In genomic region chr1:38559180-38559874, GRCh38 we compare ENCODE assay signal across 9 cellular contexts.
A peak's percentile ranks its signal among the peaks of the same experiment; 100 is the strongest.
DNase-seq lines count a peak whose midpoint lies in the region; ATAC-seq and TF ChIP-seq lines count a peak whose summit lies in the region.
"Had no signal": no experiment of that assay in that cellular context is flagged by ENCODE, and none has a peak within 500 bp of the region (broad histone marks: within the 10 kb centered on the region; RNA-seq: fewer than 3 reads in every experiment).

No MANE protein-coding gene starts in this region.

- TF ChIP-seq POLR2A in Peyer's patch (IDR thresholded peaks at IDR 0.05) = no peak
- no peak for TF ChIP-seq POLR2A in suprapubic skin (IDR thresholded peaks at IDR 0.05)

- no peaks in the 10 kb centered on the region for H4K20me1 ChIP-seq in BLaER1 treated with 17β-estradiol and CSF1 and Interleukin-3, amounts not matched to agents 10 nM and 100 nM

- peak overlapping the region in 7 of 11 experiments; percentile 2 to 43 (median 29); a peak in 6 of 22 replicates for H3K27ac ChIP-seq in BLaER1 treated with 17β-estradiol and CSF1 and Interleukin-3, amounts not matched to agents 10 nM and 100 nM
- H3K27ac ChIP-seq in Peyer's patch (peak overlapping the region in 2 of 4 donors; percentile 59 to 78), suprapubic skin (peak overlapping the region; percentile 16)
- peak overlapping the region; percentile 34 for H3K27ac ChIP-seq in naive thymus-derived CD4-positive, alpha-beta T cell (ENCODE audit: low read depth, low read length)
- H3K27ac ChIP-seq: C4-2B had no signal

- DNase-seq in Peyer's patch = peak in 2 of 3 donors; percentile 91 to 94
- DNase-seq in activated naive CD4-positive, alpha-beta T cell treated with anti-CD3 and anti-CD28 coated beads, Interleukin-2, amount 10 ng/mL, durations not matched to agents 7 days and 5 days = peak; percentile 94
- peak; percentile 60 to 97 (median 95) for DNase-seq in naive thymus-derived CD4-positive, alpha-beta T cell
- DNase-seq in suprapubic skin (ENCODE audit: low spot score in 2 of 2) = no peak
- no peak for DNase-seq in cerebellar nuclear complex (lab: John Stamatoyannopoulos, UW)
- no peak for DNase-seq in cerebellum (ENCODE audit: low spot score)

- no peaks in the 10 kb centered on the region for H3K36me3 ChIP-seq in BLaER1 treated with 17β-estradiol and CSF1 and Interleukin-3, amounts not matched to agents 10 nM and 100 nM
- H3K36me3 ChIP-seq in Peyer's patch = no peaks in the 10 kb centered on the region
- H3K36me3 ChIP-seq in naive thymus-derived CD4-positive, alpha-beta T cell (ENCODE audit: control insufficient read depth in 2 of 3, insufficient read depth in 3 of 3, low read length in 3 of 3) = no peaks in the 10 kb centered on the region
- no peaks in the 10 kb centered on the region for H3K36me3 ChIP-seq in suprapubic skin

- peak overlapping the region; percentile 91 for H3K27ac Mint-ChIP-seq in activated naive CD4-positive, alpha-beta T cell treated with anti-CD3 and anti-CD28 coated beads, Interleukin-2, amount 10 ng/mL, durations not matched to agents 7 days and 5 days
- peak overlapping the region; percentile 53 to 96 (median 93) for H3K27ac Mint-ChIP-seq in naive thymus-derived CD4-positive, alpha-beta T cell

- H3K27me3 ChIP-seq in BLaER1 treated with 17β-estradiol and CSF1 and Interleukin-3, amounts not matched to agents 10 nM and 100 nM = no peaks in the 10 kb centered on the region
- H3K27me3 ChIP-seq in Peyer's patch (no peaks in the 10 kb centered on the region), suprapubic skin (peaks cover 18% of the 10 kb centered on the region)
- peaks cover 0 to 8% of the 10 kb centered on the region in 2 donors for H3K27me3 ChIP-seq in naive thymus-derived CD4-positive, alpha-beta T cell (ENCODE audit: control insufficient read depth in 2 of 2, insufficient read depth in 2 of 2, low read length in 2 of 2)

- peak overlapping the region; percentile 50 for H3K4me3 Mint-ChIP-seq in activated naive CD4-positive, alpha-beta T cell treated with anti-CD3 and anti-CD28 coated beads, Interleukin-2, amount 10 ng/mL, durations not matched to agents 7 days and 5 days
- H3K4me3 Mint-ChIP-seq in naive thymus-derived CD4-positive, alpha-beta T cell = peak overlapping the region; percentile 74 to 87 (median 78)

- POLR2A ChIA-PET in naive thymus-derived CD4-positive, alpha-beta T cell (lab: Charles Lee) = interaction anchor here (1.0 to 1.4 kb wide), 2 partner anchors 13 to 28 kb away, joined by 3 to 4 read pairs; no protein-coding TSS in a partner anchor

- TF ChIP-seq CTCF in Peyer's patch (IDR thresholded peaks at IDR 0.05) (no peak), suprapubic skin (IDR thresholded peaks at IDR 0.05) (no peak)

- H3K9me3 Mint-ChIP-seq in activated naive CD4-positive, alpha-beta T cell treated with anti-CD3 and anti-CD28 coated beads, Interleukin-2, amount 10 ng/mL, durations not matched to agents 7 days and 5 days = no peaks in the 10 kb centered on the region
- H3K9me3 Mint-ChIP-seq in naive thymus-derived CD4-positive, alpha-beta T cell = peaks cover 0 to 3% (median 0%) of the 10 kb centered on the region in 11 donors

- no peak for TF ChIP-seq EP300 in suprapubic skin (IDR thresholded peaks at IDR 0.05)

- H3K4me3 ChIP-seq in BLaER1 treated with 17β-estradiol and CSF1 and Interleukin-3, amounts not matched to agents 10 nM and 100 nM = peak overlapping the region in 8 of 10 experiments; percentile 19 to 58 (median 40); a peak in 7 of 20 replicates
- H3K4me3 ChIP-seq in Peyer's patch (peak overlapping the region in 3 of 4 donors; percentile 11 to 27 (median 23)), suprapubic skin (peak overlapping the region; percentile 34)
- peak overlapping the region; percentile 36 for H3K4me3 ChIP-seq in naive thymus-derived CD4-positive, alpha-beta T cell (ENCODE audit: low read length)

- H3K4me1 Mint-ChIP-seq in activated naive CD4-positive, alpha-beta T cell treated with anti-CD3 and anti-CD28 coated beads, Interleukin-2, amount 10 ng/mL, durations not matched to agents 7 days and 5 days = peaks cover 84% of the 10 kb centered on the region
- peaks cover 38 to 76% (median 64%) of the 10 kb centered on the region in 7 donors for H3K4me1 Mint-ChIP-seq in naive thymus-derived CD4-positive, alpha-beta T cell

- intact Hi-C loops in naive thymus-derived CD4-positive, alpha-beta T cell (cut with micrococcal nuclease) = loop anchor here (1.0 kb wide), 2 partner anchors 28 to 32 kb away; no protein-coding TSS in a partner anchor

- 10% methylated on average over 18 of the region's 39 CpGs for WGBS in suprapubic skin

- peak; percentile 68 for ATAC-seq in GM21717 (IDR thresholded peaks at IDR 0.05; ENCODE audit: unreplicated experiment)
- peak; percentile 95 for ATAC-seq in naive thymus-derived CD4-positive, alpha-beta T cell

- peaks cover 8% of the 10 kb centered on the region for H3K36me3 Mint-ChIP-seq in activated naive CD4-positive, alpha-beta T cell treated with anti-CD3 and anti-CD28 coated beads, Interleukin-2, amount 10 ng/mL, durations not matched to agents 7 days and 5 days
- peaks cover 0 to 2% (median 0%) of the 10 kb centered on the region in 5 donors for H3K36me3 Mint-ChIP-seq in naive thymus-derived CD4-positive, alpha-beta T cell

- H3K27me3 Mint-ChIP-seq in activated naive CD4-positive, alpha-beta T cell treated with anti-CD3 and anti-CD28 coated beads, Interleukin-2, amount 10 ng/mL, durations not matched to agents 7 days and 5 days = peaks cover 82% of the 10 kb centered on the region
- peaks cover 15 to 51% (median 23%) of the 10 kb centered on the region in 5 donors for H3K27me3 Mint-ChIP-seq in naive thymus-derived CD4-positive, alpha-beta T cell

- H3K9ac ChIP-seq in BLaER1 treated with 17β-estradiol and CSF1 and Interleukin-3, amounts not matched to agents 10 nM and 100 nM = peak overlapping the region in 6 of 11 experiments; percentile 5 to 53 (median 22); a peak in 7 of 22 replicates

- H3K4me2 ChIP-seq in BLaER1 treated with 17β-estradiol and CSF1 and Interleukin-3, amounts not matched to agents 10 nM and 100 nM = peak overlapping the region; percentile 81 to 98 (median 93)

- peaks cover 21 to 57% (median 50%) of the 10 kb centered on the region in 10 experiments for H3K4me1 ChIP-seq in BLaER1 treated with 17β-estradiol and CSF1 and Interleukin-3, amounts not matched to agents 10 nM and 100 nM
- H3K4me1 ChIP-seq in Peyer's patch (peaks cover 0 to 13% (median 6%) of the 10 kb centered on the region in 4 donors), suprapubic skin (peaks cover 40% of the 10 kb centered on the region)
- peaks cover 27 to 43% of the 10 kb centered on the region in 2 donors for H3K4me1 ChIP-seq in naive thymus-derived CD4-positive, alpha-beta T cell (ENCODE audit: control insufficient read depth in 2 of 2, insufficient read depth in 2 of 2, low read length in 2 of 2)

- H3K9me3 ChIP-seq in BLaER1 treated with 17β-estradiol and CSF1 and Interleukin-3, amounts not matched to agents 10 nM and 100 nM (replicated peaks in 1 of 11) = no peaks in the 10 kb centered on the region
- H3K9me3 ChIP-seq in Peyer's patch = no peaks in the 10 kb centered on the region
- no peaks in the 10 kb centered on the region for H3K9me3 ChIP-seq in naive thymus-derived CD4-positive, alpha-beta T cell (ENCODE audit: control insufficient read depth in 2 of 3, low read length in 3 of 3)
- no peaks in the 10 kb centered on the region for H3K9me3 ChIP-seq in suprapubic skin

- CTCF ChIA-PET in activated naive CD4-positive, alpha-beta T cell treated with anti-CD3 and anti-CD28 coated beads, Interleukin-2, amount 10 ng/mL, durations not matched to agents 7 days and 5 days (lab: Charles Lee) = interaction anchor here (1.0 to 1.9 kb wide), 3 partner anchors 9 to 34 kb away, joined by 3 to 5 read pairs (median 4); no protein-coding TSS in a partner anchor
- CTCF ChIA-PET in naive thymus-derived CD4-positive, alpha-beta T cell (lab: Charles Lee) = interaction anchor here (1.1 kb wide), 2 partner anchors 18 to 69 kb away, joined by 3 read pairs; no protein-coding TSS in a partner anchor

Comparison
In these comparisons a context has a peak if more than half of its experiments do, and no peak if none do; other contexts are left out.
1. DNase-seq: peak in Peyer's patch (2 of 3), activated naive CD4-positive, alpha-beta T cell treated with anti-CD3 and anti-CD28 coated beads, Interleukin-2, amount 10 ng/mL, durations not matched to agents 7 days and 5 days (single experiment) and naive thymus-derived CD4-positive, alpha-beta T cell (9 of 9); none in suprapubic skin (0 of 2), cerebellar nuclear complex (0 of 2) and cerebellum (single experiment).
2. Peak in every context shown above with its lines, with median percentiles within 50 percentile points of each other: H3K4me3 ChIP-seq.